Comparison of ENCODE assay signal across 9 cellular contexts in genomic region chr1:77412794-77413530, GRCh38.
DNase-seq lines count a peak whose midpoint lies in the region; ATAC-seq and TF ChIP-seq lines count a peak whose summit lies in the region.
"Had no signal": no experiment of that assay in that cellular context is flagged by ENCODE, and none has a peak within 500 bp of the region (broad histone marks: within the 10 kb centered on the region; RNA-seq: fewer than 3 reads in every experiment).

No MANE protein-coding gene starts in this region.

- H3K36me3 Mint-ChIP-seq in naive B cell, result peaks cover 4 to 10% of the 10 kb centered on the region in 2 donors

- H3K79me2 ChIP-seq in Karpas-422 (ENCODE audit: low read length), result no peaks in the 10 kb centered on the region

- H3K9ac ChIP-seq in Karpas-422 (ENCODE audit: low read length), result no peak overlapping the region

- peaks cover 15% of the 10 kb centered on the region for H4K20me1 ChIP-seq in Karpas-422 (ENCODE audit: insufficient read depth, low read depth, low read length)

- H3K9me2 ChIP-seq in Karpas-422 (replicated peaks; ENCODE audit: insufficient read depth, low read length), result no peaks in the 10 kb centered on the region

- H3K9me3 Mint-ChIP-seq in naive B cell, result peaks cover 3 to 18% (median 11%) of the 10 kb centered on the region in 7 donors

- peaks cover 31% of the 10 kb centered on the region for H3K4me1 ChIP-seq in Karpas-422 (ENCODE audit: low read length)

- POLR2A ChIA-PET in HEK293T (lab: Yijun Ruan, JAX), result interaction anchor here (1.0 kb wide), 1 partner anchor 8 kb away, joined by 3 read pairs; no protein-coding TSS in a partner anchor

- peak overlapping the region; percentile 74 for H3K4me2 ChIP-seq in Karpas-422 (ENCODE audit: low read depth, low read length, poor library complexity, severe bottlenecking)

- H3K4me3 ChIP-seq in Karpas-422 (ENCODE audit: low read length), result peak overlapping the region; percentile 49; the same call in 1 of the 2 replicates

- CTCF ChIA-PET in HEK293T (lab: Yijun Ruan, JAX), result interaction anchor here (0.7 kb wide), 1 partner anchor 276 kb away, joined by 3 read pairs; no protein-coding TSS in a partner anchor

- no peak overlapping the region for H2AFZ ChIP-seq in Karpas-422 (ENCODE audit: low read length)

- H3K27ac ChIP-seq in Karpas-422 (ENCODE audit: low read length), result peak overlapping the region; percentile 65

- peak overlapping the region in 5 of 8 donors; percentile 3 to 49 (median 15) for H3K4me3 Mint-ChIP-seq in naive B cell

- intact Hi-C loops in Right ventricle myocardium inferior (cut with DNase I), result no loop called here

- peak; percentile 77 for DNase-seq in Karpas-422
- DNase-seq in naive B cell, result peak; percentile 1
- DNase-seq in Right ventricle myocardium inferior (ENCODE audit: missing footprints), result no peak
- no peak for DNase-seq in HEK293T (ENCODE audit: extremely low spot score)
- no peak for DNase-seq in NCI-H774 (lab: John Stamatoyannopoulos, UW)
- DNase-seq in activated T-cell treated with anti-CD3 and anti-CD28 coated beads, Interleukin-2, amount 50 U/mL, for 48 hours, result no peak
- DNase-seq: NCI-H524 treated with DMSO at 0.1 percent for 48 hours had no signal

- peaks cover 56 to 70% (median 59%) of the 10 kb centered on the region in 3 donors for H3K27me3 Mint-ChIP-seq in naive B cell

- no peaks in the 10 kb centered on the region for H3K9me3 ChIP-seq in Karpas-422 (ENCODE audit: low read length)

- H3K4me1 Mint-ChIP-seq in naive B cell, result peaks cover 14 to 20% (median 16%) of the 10 kb centered on the region in 3 donors

- peak overlapping the region in 3 of 6 donors; percentile 25 to 67 (median 29) for H3K27ac Mint-ChIP-seq in naive B cell

- H3K36me3 ChIP-seq in Karpas-422 (ENCODE audit: insufficient read depth, low read length), result no peaks in the 10 kb centered on the region

- peaks cover 5% of the 10 kb centered on the region for H3K27me3 ChIP-seq in Karpas-422 (ENCODE audit: low read length)

- ATAC-seq in GM19025 (IDR thresholded peaks at IDR 0.05; ENCODE audit: low read depth, unreplicated experiment) (peak; percentile 27), HG02623 (IDR thresholded peaks at IDR 0.05; ENCODE audit: unreplicated experiment) (peak; percentile 35), naive B cell (ENCODE audit: low read depth in 2 of 2) (peak in 1 of 2 donors; percentile 37), Right ventricle myocardium inferior (no peak)

TF ChIP-seq in HEK293T, 16 proteins besides CTCF, POLR2A, EP300 and RAD21:
- TF ChIP-seq SP1 (IDR thresholded peaks at IDR 0.05) (no peak), ZNF384 (IDR thresholded peaks at IDR 0.05) (no peak), CTBP1 (IDR thresholded peaks at IDR 0.05; ENCODE audit: borderline replicate concordance) (no peak), FOXA1 (IDR thresholded peaks at IDR 0.05) (no peak), PKNOX1 (IDR thresholded peaks at IDR 0.05) (no peak; the same call in 1 of the 2 replicates), BHLHE40 (IDR thresholded peaks at IDR 0.05; ENCODE audit: borderline replicate concordance) (no peak), ELF4 (IDR thresholded peaks at IDR 0.05) (no peak), L3MBTL2 (conservative IDR thresholded peaks at IDR 0.05) (no peak), ARNT (IDR thresholded peaks at IDR 0.05) (no peak), FOXM1 (IDR thresholded peaks at IDR 0.05; ENCODE audit: borderline replicate concordance) (no peak), SUZ12 (IDR thresholded peaks at IDR 0.05) (no peak), NFRKB (IDR thresholded peaks at IDR 0.05) (no peak), FOXK2 (IDR thresholded peaks at IDR 0.05) (no peak)

Comparison
In these comparisons a context has a peak if more than half of its experiments do, and no peak if none do; other contexts are left out.
1. DNase-seq: peak in Karpas-422 (single experiment) and naive B cell (single experiment); none in Right ventricle myocardium inferior (single experiment), HEK293T (single experiment), NCI-H774 (single experiment) and activated T-cell treated with anti-CD3 and anti-CD28 coated beads, Interleukin-2, amount 50 U/mL, for 48 hours (0 of 2).